8 cellular contexts compared by ENCODE assay signal in genomic region chr2:68721482-68722071, GRCh38. TPM values are rescaled to one million over a fixed set of nuclear protein-coding genes. Genes with fewer than 3 reads are reported as not detected.
A peak's percentile ranks its signal among the peaks of the same experiment; 100 is the strongest.
DNase-seq lines count a peak whose midpoint lies in the region; ATAC-seq and TF ChIP-seq lines count a peak whose summit lies in the region.

No MANE protein-coding gene starts in this region.

- intact Hi-C loops in activated B cell treated with CpG ODN at 0.5 μM for 24 hours (cut with micrococcal nuclease): no loop called here

- H3K4me3 ChIP-seq in coronary artery: no peak overlapping the region

- POLR2A ChIA-PET in activated B cell treated with CpG ODN at 0.5 μM for 24 hours (lab: Charles Lee): interaction anchor here (0.5 to 6.1 kb wide), 19 partner anchors 12 to 1030 kb away, joined by 3 to 74 read pairs (median 5); partner anchors contain the start of gene ARHGAP25

- H3K36me3 Mint-ChIP-seq in activated B cell treated with CpG ODN at 0.5 μM for 24 hours (ENCODE audit: low read depth): no peaks in the 10 kb centered on the region
- peaks cover 0 to 2% of the 10 kb centered on the region in 2 donors for H3K36me3 Mint-ChIP-seq in stimulated activated naive B cell treated with anti-CD40 and anti-IgM and Interleukin-4, amounts not matched to agents 10 μg/mL and 1 μg/mL and 100 μg/mL, for 72 hours

- no peaks in the 10 kb centered on the region for H3K27me3 Mint-ChIP-seq in activated B cell treated with CpG ODN at 0.5 μM for 24 hours
- no peaks in the 10 kb centered on the region for H3K27me3 Mint-ChIP-seq in stimulated activated naive B cell treated with anti-CD40 and anti-IgM and Interleukin-4, amounts not matched to agents 10 μg/mL and 1 μg/mL and 100 μg/mL, for 72 hours

- peak; percentile 33 to 34 for DNase-seq in activated CD4-positive, alpha-beta T cell treated with anti-CD3 and anti-CD28 coated beads for 4 hours
- DNase-seq in activated CD4-positive, alpha-beta T cell treated with anti-CD3 and anti-CD28 coated beads for 1 hour: no peak
- DNase-seq in activated B cell treated with CpG ODN at 0.5 μM for 24 hours: no peak
- peak; percentile 44 for DNase-seq in stimulated activated naive B cell treated with anti-CD40 and anti-IgM and Interleukin-4, amounts not matched to agents 10 μg/mL and 1 μg/mL and 100 μg/mL, for 72 hours
- DNase-seq in stimulated activated CD8-positive, alpha-beta memory T cell treated with anti-CD3 and anti-CD28 coated beads, Interleukin-4, amount 100 ng/mL, for 48 hours: no peak
- no peak for DNase-seq in DMS114 treated with DMSO at 0.1 percent for 48 hours (lab: John Stamatoyannopoulos, UW; ENCODE audit: unreplicated experiment)
- no peak for DNase-seq in coronary artery (ENCODE audit: low spot score)

- H3K4me1 Mint-ChIP-seq in activated B cell treated with CpG ODN at 0.5 μM for 24 hours: peaks cover 77% of the 10 kb centered on the region
- peaks cover 51 to 87% of the 10 kb centered on the region in 2 donors for H3K4me1 Mint-ChIP-seq in stimulated activated naive B cell treated with anti-CD40 and anti-IgM and Interleukin-4, amounts not matched to agents 10 μg/mL and 1 μg/mL and 100 μg/mL, for 72 hours

- TF ChIP-seq CTCF in activated B cell treated with CpG ODN at 0.5 μM for 24 hours (IDR thresholded peaks at IDR 0.05): no peak
- no peak for TF ChIP-seq CTCF in coronary artery (IDR thresholded peaks at IDR 0.05)

- peak overlapping the region; percentile 38 for H3K4me3 Mint-ChIP-seq in activated B cell treated with CpG ODN at 0.5 μM for 24 hours
- H3K4me3 Mint-ChIP-seq in stimulated activated naive B cell treated with anti-CD40 and anti-IgM and Interleukin-4, amounts not matched to agents 10 μg/mL and 1 μg/mL and 100 μg/mL, for 72 hours: peak overlapping the region; percentile 69 to 73

- peak overlapping the region; percentile 76 for H3K27ac Mint-ChIP-seq in activated B cell treated with CpG ODN at 0.5 μM for 24 hours
- peak overlapping the region; percentile 96 for H3K27ac Mint-ChIP-seq in stimulated activated naive B cell treated with anti-CD40 and anti-IgM and Interleukin-4, amounts not matched to agents 10 μg/mL and 1 μg/mL and 100 μg/mL, for 72 hours

- no peaks in the 10 kb centered on the region for H3K9me3 Mint-ChIP-seq in activated B cell treated with CpG ODN at 0.5 μM for 24 hours
- H3K9me3 Mint-ChIP-seq in stimulated activated naive B cell treated with anti-CD40 and anti-IgM and Interleukin-4, amounts not matched to agents 10 μg/mL and 1 μg/mL and 100 μg/mL, for 72 hours: no peaks in the 10 kb centered on the region

- CTCF ChIA-PET in activated B cell treated with CpG ODN at 0.5 μM for 24 hours (lab: Charles Lee): interaction anchor here (0.8 to 3.5 kb wide), 10 partner anchors 13 to 188 kb away, joined by 3 to 15 read pairs (median 4); partner anchors contain the start of gene ARHGAP25

- H3K27ac ChIP-seq in coronary artery: no peak overlapping the region

- ATAC-seq in HG03095 (IDR thresholded peaks at IDR 0.05; ENCODE audit: unreplicated experiment) (peak; percentile 71), activated B cell treated with CpG ODN at 0.5 μM for 24 hours (ENCODE audit: low read depth) (peak; percentile 82)
- peak; percentile 68 to 73 for ATAC-seq in stimulated activated naive B cell treated with anti-CD40 and anti-IgM and Interleukin-4, amounts not matched to agents 10 μg/mL and 1 μg/mL and 100 μg/mL, for 72 hours (replicated peaks)

RNA-seq across cellular contexts. Expression of gene ARHGAP25, which starts 13.0 kb away (rescaled TPM):
- total RNA-seq in activated B cell treated with CpG ODN at 0.5 μM for 24 hours: 324 and 336 TPM in 2 replicates

Comparison
In these comparisons a context has a peak if more than half of its experiments do, and no peak if none do; other contexts are left out.
1. DNase-seq: peak in activated CD4-positive, alpha-beta T cell treated with anti-CD3 and anti-CD28 coated beads for 4 hours (2 of 2) and stimulated activated naive B cell treated with anti-CD40 and anti-IgM and Interleukin-4, amounts not matched to agents 10 μg/mL and 1 μg/mL and 100 μg/mL, for 72 hours (single experiment); none in activated CD4-positive, alpha-beta T cell treated with anti-CD3 and anti-CD28 coated beads for 1 hour (single experiment), activated B cell treated with CpG ODN at 0.5 μM for 24 hours (single experiment), stimulated activated CD8-positive, alpha-beta memory T cell treated with anti-CD3 and anti-CD28 coated beads, Interleukin-4, amount 100 ng/mL, for 48 hours (single experiment), DMS114 treated with DMSO at 0.1 percent for 48 hours (single experiment) and coronary artery (single experiment).
2. Peak in every context shown above with its lines, with median percentiles within 50 percentile points of each other: ATAC-seq.